ENCODE assay signal across 8 cellular contexts in the genomic region with DNA sequence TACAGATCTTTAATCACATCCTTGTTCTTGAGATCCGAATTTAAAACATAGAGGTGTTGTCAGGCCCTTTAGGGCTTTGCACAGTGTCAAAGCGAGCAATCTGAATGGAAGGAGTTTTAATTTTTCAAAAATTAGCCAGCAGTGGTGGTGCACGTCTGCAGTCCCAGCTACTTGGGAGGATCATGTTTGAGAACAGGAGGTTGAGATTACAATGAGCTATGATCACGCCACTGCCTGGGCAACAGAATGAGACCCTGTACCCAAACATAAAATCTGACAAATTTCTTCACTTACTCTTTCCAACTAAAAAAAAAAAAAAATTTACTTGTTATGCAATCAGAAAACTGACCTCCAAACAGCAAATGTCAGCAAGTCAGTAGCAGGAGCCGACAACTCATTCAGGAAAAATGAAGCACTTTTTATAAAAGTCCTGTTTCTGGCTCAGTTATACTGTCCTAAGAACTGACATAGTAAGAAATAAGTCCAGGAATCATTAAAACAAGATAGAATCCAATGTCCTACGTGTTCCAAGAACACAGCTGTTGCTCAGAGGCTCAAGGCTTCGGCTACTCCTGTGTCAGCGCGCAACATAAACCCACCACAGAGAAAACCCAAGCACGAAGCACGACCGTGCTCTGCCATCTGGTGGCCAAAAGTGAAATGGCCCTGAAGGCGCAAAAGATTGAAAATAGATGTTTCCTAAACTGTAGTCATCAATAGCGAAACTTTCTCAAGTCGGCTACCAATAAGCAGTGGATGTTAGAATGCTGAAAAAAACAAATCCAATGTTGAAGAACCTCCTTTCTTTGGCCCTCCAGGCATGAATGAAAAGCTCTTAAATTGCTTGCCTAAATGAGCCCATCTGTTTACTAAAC.
DNase-seq lines count a peak whose midpoint lies in the region; ATAC-seq and TF ChIP-seq lines count a peak whose summit lies in the region.

No MANE protein-coding gene starts in this region.

- peak; percentile 96 for TF ChIP-seq RAD21 in neural cell (conservative IDR thresholded peaks at IDR 0.05)

- H3K4me3 ChIP-seq in NT2/D1 (ENCODE audit: insufficient read length, low read depth) (no peak overlapping the region), esophagus muscularis mucosa (peak overlapping the region in 3 of 4 donors; percentile 16 to 21 (median 19)), neural cell (ENCODE audit: low read length) (no peak overlapping the region), subcutaneous abdominal adipose tissue (ENCODE audit: low read depth in 1 of 5, low read length in 5 of 5) (peak overlapping the region in 4 of 5 donors; percentile 22 to 40 (median 35))

- H3K9me2 ChIP-seq in neural cell (ENCODE audit: insufficient read depth, low read length): no peaks in the 10 kb centered on the region

- no peak overlapping the region for H2AFZ ChIP-seq in neural cell (ENCODE audit: low read depth, low read length)

- DNase-seq in Caki2 (ENCODE audit: low read depth) (peak; percentile 48), NT2/D1 (ENCODE audit: low read depth, low spot score) (peak; percentile 67), activated T-cell treated with anti-CD3 and anti-CD28 coated beads for 24 hours (ENCODE audit: low read depth) (peak; percentile 33), esophagus muscularis mucosa (ENCODE audit: extremely low spot score) (peak; percentile 94)

- H3K4me1 ChIP-seq in NT2/D1 (ENCODE audit: insufficient read depth, insufficient read length): peaks cover 11% of the 10 kb centered on the region
- peaks cover 0 to 16% (median 11%) of the 10 kb centered on the region in 4 donors for H3K4me1 ChIP-seq in esophagus muscularis mucosa
- peaks cover 0 to 24% (median 14%) of the 10 kb centered on the region in 5 donors for H3K4me1 ChIP-seq in subcutaneous abdominal adipose tissue (ENCODE audit: control insufficient read depth in 5 of 5, insufficient read depth in 5 of 5, low read length in 5 of 5)

- H3K27me3 ChIP-seq in NT2/D1 (ENCODE audit: insufficient read depth, insufficient read length) (no peaks in the 10 kb centered on the region), esophagus muscularis mucosa (no peaks in the 10 kb centered on the region), neural cell (ENCODE audit: insufficient read depth, low read depth, low read length) (no peaks in the 10 kb centered on the region), subcutaneous abdominal adipose tissue (ENCODE audit: control insufficient read depth in 5 of 5, insufficient read depth in 4 of 5, low read length in 5 of 5) (no peaks in the 10 kb centered on the region)

- TF ChIP-seq CTCF in esophagus muscularis mucosa (IDR thresholded peaks at IDR 0.05) (peak; percentile 87 to 96 (median 95)), neural cell (IDR thresholded peaks at IDR 0.05; ENCODE audit: poor library complexity, severe bottlenecking) (peak; percentile 94)

- no peak for TF ChIP-seq POLR2A in esophagus muscularis mucosa (IDR thresholded peaks at IDR 0.05; ENCODE audit: low read depth)

- no peaks in the 10 kb centered on the region for H4K20me1 ChIP-seq in neural cell (ENCODE audit: insufficient read depth)

- 17% methylated on average over 15 of the region's 15 CpGs for WGBS in esophagus muscularis mucosa

- H3K27ac ChIP-seq in esophagus muscularis mucosa (replicated peaks in 1 of 4) (peak overlapping the region; percentile 11 to 53 (median 48)), neural cell (ENCODE audit: low read length) (no peak overlapping the region), subcutaneous abdominal adipose tissue (ENCODE audit: low read depth, low read length) (no peak overlapping the region)

- in situ Hi-C loops in Caki2 (cut with HindIII; ENCODE audit: low pct_unique_long_range_greater_than_20kb, low sequenced_read_pairs): no loop called here

- no peaks in the 10 kb centered on the region for H3K36me3 ChIP-seq in NT2/D1 (ENCODE audit: insufficient read depth, insufficient read length, low read length)
- no peaks in the 10 kb centered on the region for H3K36me3 ChIP-seq in esophagus muscularis mucosa
- H3K36me3 ChIP-seq in neural cell (ENCODE audit: insufficient read depth, low read length): no peaks in the 10 kb centered on the region
- no peaks in the 10 kb centered on the region for H3K36me3 ChIP-seq in subcutaneous abdominal adipose tissue (ENCODE audit: control insufficient read depth in 5 of 5, insufficient read depth in 5 of 5, low read length in 5 of 5)

- H3K79me2 ChIP-seq in neural cell (replicated peaks; ENCODE audit: insufficient read depth, low read length): no peaks in the 10 kb centered on the region

- H3K9me3 ChIP-seq in NT2/D1 (ENCODE audit: insufficient read depth, low read length) (peaks cover 9% of the 10 kb centered on the region; the same call in 1 of the 2 replicates), esophagus muscularis mucosa (peaks cover 0 to 5% (median 0%) of the 10 kb centered on the region in 4 donors), neural cell (ENCODE audit: low read length) (no peaks in the 10 kb centered on the region), subcutaneous abdominal adipose tissue (ENCODE audit: control insufficient read depth in 5 of 5, low read length in 5 of 5) (peaks cover 0 to 3% (median 0%) of the 10 kb centered on the region in 5 donors)

- intact Hi-C loops in esophagus muscularis mucosa (cut with DNase I): loop anchor here (5.0 to 10.0 kb wide), 3 partner anchors 173 to 1801 kb away; no protein-coding TSS in a partner anchor

- no peak overlapping the region for H3K4me2 ChIP-seq in neural cell (ENCODE audit: low read length)

- peak; percentile 78 for ATAC-seq in GM19397 (IDR thresholded peaks at IDR 0.05; ENCODE audit: unreplicated experiment)
- peak; percentile 88 for ATAC-seq in HG03565 (IDR thresholded peaks at IDR 0.05; ENCODE audit: unreplicated experiment)

- no peaks in the 10 kb centered on the region for H3F3A ChIP-seq in neural cell (ENCODE audit: insufficient read depth, low read length, poor library complexity, severe bottlenecking)

- H3K9ac ChIP-seq in NT2/D1 (ENCODE audit: insufficient read length, low read depth) (no peak overlapping the region), neural cell (ENCODE audit: low read length) (no peak overlapping the region), subcutaneous abdominal adipose tissue (ENCODE audit: low read length in 5 of 5) (peak overlapping the region in 3 of 5 donors; percentile 26 to 48 (median 40))

- no peak for TF ChIP-seq EP300 in esophagus muscularis mucosa (IDR thresholded peaks at IDR 0.05)
- no peak for TF ChIP-seq EP300 in neural cell (conservative IDR thresholded peaks at IDR 0.05; ENCODE audit: poor library complexity, severe bottlenecking)

TF ChIP-seq in neural cell, 6 proteins besides CTCF, POLR2A, EP300 and RAD21:
- TF ChIP-seq TAF1 (IDR thresholded peaks at IDR 0.05; ENCODE audit: low read depth) (no peak), POLR2AphosphoS5 (IDR thresholded peaks at IDR 0.05) (no peak), MXI1 (conservative IDR thresholded peaks at IDR 0.05; ENCODE audit: poor library complexity, severe bottlenecking) (no peak), EZH2 (IDR thresholded peaks at IDR 0.05; ENCODE audit: borderline replicate concordance, insufficient read depth, low read length, poor library complexity, severe bottlenecking) (no peak), SMC3 (conservative IDR thresholded peaks at IDR 0.05; ENCODE audit: poor library complexity) (peak; percentile 97)
- TF ChIP-seq, protein P1, sequence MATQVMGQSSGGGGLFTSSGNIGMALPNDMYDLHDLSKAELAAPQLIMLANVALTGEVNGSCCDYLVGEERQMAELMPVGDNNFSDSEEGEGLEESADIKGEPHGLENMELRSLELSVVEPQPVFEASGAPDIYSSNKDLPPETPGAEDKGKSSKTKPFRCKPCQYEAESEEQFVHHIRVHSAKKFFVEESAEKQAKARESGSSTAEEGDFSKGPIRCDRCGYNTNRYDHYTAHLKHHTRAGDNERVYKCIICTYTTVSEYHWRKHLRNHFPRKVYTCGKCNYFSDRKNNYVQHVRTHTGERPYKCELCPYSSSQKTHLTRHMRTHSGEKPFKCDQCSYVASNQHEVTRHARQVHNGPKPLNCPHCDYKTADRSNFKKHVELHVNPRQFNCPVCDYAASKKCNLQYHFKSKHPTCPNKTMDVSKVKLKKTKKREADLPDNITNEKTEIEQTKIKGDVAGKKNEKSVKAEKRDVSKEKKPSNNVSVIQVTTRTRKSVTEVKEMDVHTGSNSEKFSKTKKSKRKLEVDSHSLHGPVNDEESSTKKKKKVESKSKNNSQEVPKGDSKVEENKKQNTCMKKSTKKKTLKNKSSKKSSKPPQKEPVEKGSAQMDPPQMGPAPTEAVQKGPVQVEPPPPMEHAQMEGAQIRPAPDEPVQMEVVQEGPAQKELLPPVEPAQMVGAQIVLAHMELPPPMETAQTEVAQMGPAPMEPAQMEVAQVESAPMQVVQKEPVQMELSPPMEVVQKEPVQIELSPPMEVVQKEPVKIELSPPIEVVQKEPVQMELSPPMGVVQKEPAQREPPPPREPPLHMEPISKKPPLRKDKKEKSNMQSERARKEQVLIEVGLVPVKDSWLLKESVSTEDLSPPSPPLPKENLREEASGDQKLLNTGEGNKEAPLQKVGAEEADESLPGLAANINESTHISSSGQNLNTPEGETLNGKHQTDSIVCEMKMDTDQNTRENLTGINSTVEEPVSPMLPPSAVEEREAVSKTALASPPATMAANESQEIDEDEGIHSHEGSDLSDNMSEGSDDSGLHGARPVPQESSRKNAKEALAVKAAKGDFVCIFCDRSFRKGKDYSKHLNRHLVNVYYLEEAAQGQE (IDR thresholded peaks at IDR 0.05; ENCODE audit: borderline replicate concordance): no peak

Comparison
In these comparisons a context has a peak if more than half of its experiments do, and no peak if none do; other contexts are left out.
1. DNase-seq: peak in every context shown above with its lines; median percentile 94 in esophagus muscularis mucosa; 67 in NT2/D1; 48 in Caki2; 33 in activated T-cell treated with anti-CD3 and anti-CD28 coated beads for 24 hours.
2. H3K4me3 ChIP-seq: peak in esophagus muscularis mucosa (3 of 4) and subcutaneous abdominal adipose tissue (4 of 5); none in NT2/D1 (single experiment) and neural cell (single experiment).
3. H3K9ac ChIP-seq: peak in subcutaneous abdominal adipose tissue (3 of 5); none in NT2/D1 (single experiment) and neural cell (single experiment).
4. H3K27ac ChIP-seq: peak in esophagus muscularis mucosa (4 of 4); none in neural cell (single experiment) and subcutaneous abdominal adipose tissue (single experiment).